11 cellular contexts compared by ENCODE assay signal in the genomic region with DNA sequence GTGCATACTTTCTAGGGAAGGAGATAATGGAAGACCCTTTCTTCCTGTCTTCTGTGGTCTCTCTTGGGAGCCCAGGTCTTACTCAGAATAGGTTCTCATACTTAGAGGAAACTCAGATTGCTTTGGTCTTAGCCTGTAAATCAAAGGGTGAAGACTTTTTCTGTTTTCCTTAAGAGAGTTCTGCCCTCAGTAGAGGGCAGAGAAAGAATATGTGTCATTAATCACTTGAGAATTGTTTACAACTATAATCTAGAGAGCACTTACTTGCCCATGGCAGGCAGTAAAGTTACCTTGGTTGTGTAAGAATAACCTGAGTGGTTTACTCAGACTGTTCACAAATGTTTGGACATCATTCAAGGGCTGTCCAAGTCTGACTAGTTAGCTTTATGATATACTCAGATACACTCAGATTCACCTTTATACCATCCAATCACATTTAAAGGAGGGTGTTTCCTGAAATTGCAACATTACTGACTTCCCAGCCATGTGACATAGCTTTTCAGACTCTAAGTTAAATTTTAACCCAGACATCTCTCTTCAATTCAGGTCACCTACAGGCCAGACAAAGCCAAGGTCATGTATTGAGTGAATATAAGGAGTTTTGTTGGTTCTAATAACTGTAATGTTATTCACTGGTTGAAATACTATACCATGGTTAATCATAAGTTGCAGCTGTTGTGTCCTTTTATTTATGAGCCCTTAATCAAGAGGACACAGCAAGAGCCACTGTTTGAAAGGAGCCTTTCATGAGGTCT.
DNase-seq lines count a peak whose midpoint lies in the region; TF ChIP-seq lines count a peak whose summit lies in the region.
"Had no signal": no experiment of that assay in that cellular context is flagged by ENCODE, and none has a peak within 500 bp of the region (broad histone marks: within the 10 kb centered on the region; RNA-seq: fewer than 3 reads in every experiment).

No MANE protein-coding gene starts in this region.

- H3K27me3 Mint-ChIP-seq in type B pancreatic cell: no peaks in the 10 kb centered on the region
- H3K27me3 Mint-ChIP-seq: naive B cell had no signal

- TF ChIP-seq CTCF in kidney epithelial cell (IDR thresholded peaks at IDR 0.05; ENCODE audit: insufficient read depth, low read length, poor library complexity, severe bottlenecking): no peak
- TF ChIP-seq CTCF in type B pancreatic cell (conservative IDR thresholded peaks at IDR 0.05): no peak
- TF ChIP-seq CTCF in coronary artery (IDR thresholded peaks at IDR 0.05): no peak

- in situ Hi-C loops in SK-MEL-5 (cut with HindIII; ENCODE audit: low pct_unique_long_range_greater_than_20kb, low sequenced_read_pairs): no loop called here

- peak overlapping the region; percentile 84 for H3K27ac Mint-ChIP-seq in type B pancreatic cell

- no peaks in the 10 kb centered on the region for H3K36me3 ChIP-seq in kidney epithelial cell (ENCODE audit: control insufficient read depth, insufficient read depth, low read length)

- H3K4me1 Mint-ChIP-seq in type B pancreatic cell (ENCODE audit: unreplicated experiment): peaks cover 39% of the 10 kb centered on the region
- H3K4me1 Mint-ChIP-seq: naive B cell had no signal

- H3K36me3 Mint-ChIP-seq in type B pancreatic cell: peaks cover 7% of the 10 kb centered on the region
- H3K36me3 Mint-ChIP-seq: naive B cell had no signal

- H3K27me3 ChIP-seq in kidney epithelial cell (ENCODE audit: control insufficient read depth, insufficient read depth, low read length): no peaks in the 10 kb centered on the region

- H3K9me3 Mint-ChIP-seq in type B pancreatic cell: no peaks in the 10 kb centered on the region
- H3K9me3 Mint-ChIP-seq: naive B cell had no signal

- H3K4me3 Mint-ChIP-seq in type B pancreatic cell: no peak overlapping the region
- H3K4me3 Mint-ChIP-seq: naive B cell had no signal

- DNase-seq in HuH-7 (ENCODE audit: low spot score) (peak; percentile 24), SK-MEL-5 (ENCODE audit: low read depth, low spot score) (peak; percentile 44), kidney epithelial cell (ENCODE audit: low read depth) (peak; percentile 95), type B pancreatic cell (ENCODE audit: extremely low spot score, unreplicated experiment) (no peak), SKM-1 (lab: John Stamatoyannopoulos, UW; ENCODE audit: unreplicated experiment) (no peak), coronary artery (ENCODE audit: low spot score) (no peak)
- no peak for DNase-seq in activated CD8-positive, alpha-beta memory T cell treated with anti-CD3 and anti-CD28 coated beads, Interleukin-2, amount 50 U/mL, for 48 hours
- DNase-seq: activated T-cell treated with anti-CD3 and anti-CD28 coated beads, Interleukin-2, amount 50 U/mL, for 1 hour; naive B cell had no signal

- H3K4me3 ChIP-seq in kidney epithelial cell (ENCODE audit: low read depth, low read length) (no peak overlapping the region), coronary artery (no peak overlapping the region)
- H3K4me3 ChIP-seq: SK-N-MC had no signal

- no peak overlapping the region for H3K27ac ChIP-seq in coronary artery
- H3K27ac ChIP-seq: KMS-11, SK-N-MC had no signal

Comparison
In these comparisons a context has a peak if more than half of its experiments do, and no peak if none do; other contexts are left out.
1. DNase-seq: peak in HuH-7 (single experiment), SK-MEL-5 (single experiment) and kidney epithelial cell (single experiment); none in type B pancreatic cell (single experiment), SKM-1 (single experiment), coronary artery (single experiment) and activated CD8-positive, alpha-beta memory T cell treated with anti-CD3 and anti-CD28 coated beads, Interleukin-2, amount 50 U/mL, for 48 hours (single experiment).